Comparison of ENCODE assay signal across 19 cellular contexts in the genomic region with DNA sequence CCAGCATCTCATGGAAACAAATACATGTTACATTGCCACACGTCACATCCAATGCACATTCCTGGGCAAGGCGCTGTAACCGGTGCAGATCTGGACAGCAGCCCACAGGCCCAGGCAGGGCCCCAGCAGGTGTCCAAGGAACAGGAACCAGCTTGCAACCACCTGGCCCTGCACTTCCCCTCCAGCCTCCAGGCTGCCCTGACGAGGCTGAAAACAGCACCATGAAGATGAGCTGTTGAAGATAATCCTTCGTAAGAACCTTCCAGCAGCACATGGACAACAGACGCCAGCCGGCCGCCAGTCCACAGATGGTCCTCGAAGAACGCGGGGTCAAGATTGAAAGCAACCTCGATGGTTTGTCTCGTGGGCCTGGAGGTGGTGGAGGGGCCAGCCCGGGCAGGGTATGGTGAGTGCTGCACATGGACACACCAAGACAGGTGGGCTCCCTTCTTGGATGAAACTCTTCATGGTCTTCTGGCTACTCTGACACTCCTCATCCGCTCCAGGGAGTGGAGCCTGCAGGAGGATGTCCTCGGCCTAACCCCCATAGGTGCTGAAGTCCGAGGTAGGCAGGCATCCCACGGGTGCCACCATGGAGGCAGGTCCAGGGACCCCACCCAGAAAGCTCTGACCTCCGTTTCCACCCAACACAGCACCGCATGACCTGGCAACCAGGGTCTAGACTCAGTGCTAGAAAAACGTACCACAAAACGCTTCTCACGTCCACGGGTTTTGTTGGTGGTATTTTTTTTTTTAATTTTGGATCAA. TPM values are rescaled to one million over a fixed set of nuclear protein-coding genes. Genes with fewer than 3 reads are reported as not detected.
DNase-seq lines count a peak whose midpoint lies in the region; ATAC-seq and TF ChIP-seq lines count a peak whose summit lies in the region.
"Had no signal": no experiment of that assay in that cellular context is flagged by ENCODE, and none has a peak within 500 bp of the region (broad histone marks: within the 10 kb centered on the region; RNA-seq: fewer than 3 reads in every experiment).

No MANE protein-coding gene starts in this region.

- peaks cover 0 to 58% (median 16%) of the 10 kb centered on the region in 6 donors for H3K36me3 ChIP-seq in spleen

- peak; percentile 26 for DNase-seq in left ventricle myocardium superior
- peak; percentile 68 for DNase-seq in spleen
- no peak for DNase-seq in C1 segment of cervical spinal cord (lab: John Stamatoyannopoulos, UW)
- DNase-seq in GOT3 (lab: John Stamatoyannopoulos, UW), result no peak
- DNase-seq: AML-193, amygdala, cortex of kidney, hippocampal formation, naive B cell, NCI-H1694, NCI-H510A had no signal

- peak; percentile 9; the same call in 1 of the 2 replicates for TF ChIP-seq RAD21 in Ishikawa (IDR thresholded peaks at IDR 0.05; ENCODE audit: low read depth)

- 67 to 78% (median 74%) methylated on average over 24 of the region's 24 CpGs for WGBS in spleen, 5 donors

- no peak for ATAC-seq in left ventricle myocardium superior
- no peak for ATAC-seq in HG02763 (IDR thresholded peaks at IDR 0.05; ENCODE audit: unreplicated experiment)
- ATAC-seq: activated T-helper 17 cell treated with anti-CD3 and anti-CD28 coated beads, Interleukin-2, amount 50 U/mL, for 72 hours; left lobe of liver; SK-N-SH treated with all-trans-retinoic acid at 6 μM for 48 hours had no signal

- H3K27ac ChIP-seq in angular gyrus (ENCODE audit: low read depth, low read length), result peak overlapping the region; percentile 90
- no peak overlapping the region for H3K27ac ChIP-seq in spleen
- H3K27ac ChIP-seq: HL-60 had no signal

- H3K9me3 ChIP-seq in spleen, result no peaks in the 10 kb centered on the region

- H3K4me3 ChIP-seq in spleen, result no peak overlapping the region

- intact Hi-C loops in left ventricle myocardium superior (cut with micrococcal nuclease), result no loop called here
- intact Hi-C loops in spleen (cut with DNase I; ENCODE audit: low total_unique reads), result no loop called here

- no peaks in the 10 kb centered on the region for H3K4me1 ChIP-seq in spleen

- TF ChIP-seq POLR2A in spleen (IDR thresholded peaks at IDR 0.05), result no peak

- TF ChIP-seq CTCF in spleen (IDR thresholded peaks at IDR 0.05 in 8 of 11, conservative IDR thresholded peaks at IDR 0.05 in 3 of 11), result no peak

- no peak for TF ChIP-seq EP300 in Ishikawa (IDR thresholded peaks at IDR 0.05; ENCODE audit: borderline replicate concordance)

- no peaks in the 10 kb centered on the region for H3K27me3 ChIP-seq in spleen (replicated peaks in 1 of 7)

TF ChIP-seq in Ishikawa, 13 proteins besides CTCF, POLR2A, EP300 and RAD21:
- TF ChIP-seq, protein P1, sequence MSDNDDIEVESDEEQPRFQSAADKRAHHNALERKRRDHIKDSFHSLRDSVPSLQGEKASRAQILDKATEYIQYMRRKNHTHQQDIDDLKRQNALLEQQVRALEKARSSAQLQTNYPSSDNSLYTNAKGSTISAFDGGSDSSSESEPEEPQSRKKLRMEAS (IDR thresholded peaks at IDR 0.05), result peak; percentile 24; the same call in 1 of the 2 replicates
- TF ChIP-seq YY1 (IDR thresholded peaks at IDR 0.05; ENCODE audit: low read depth) (no peak), TAF1 (IDR thresholded peaks at IDR 0.05; ENCODE audit: low read depth) (no peak), TCF12 (IDR thresholded peaks at IDR 0.05; ENCODE audit: low read depth) (peak; percentile 49; the same call in 1 of the 2 replicates), TEAD4 (IDR thresholded peaks at IDR 0.05) (peak; percentile 63), NFIC (IDR thresholded peaks at IDR 0.05) (peak; percentile 28; the same call in 1 of the 2 replicates), ZBTB7A (IDR thresholded peaks at IDR 0.05; ENCODE audit: low read depth) (no peak), CREB1 (IDR thresholded peaks at IDR 0.05; ENCODE audit: low read depth) (no peak), FOXM1 (IDR thresholded peaks at IDR 0.05; ENCODE audit: borderline replicate concordance, low read depth) (no peak), EGR1 (IDR thresholded peaks at IDR 0.05) (no peak), CEBPB (IDR thresholded peaks at IDR 0.05) (no peak)
- TF ChIP-seq, protein P2, sequence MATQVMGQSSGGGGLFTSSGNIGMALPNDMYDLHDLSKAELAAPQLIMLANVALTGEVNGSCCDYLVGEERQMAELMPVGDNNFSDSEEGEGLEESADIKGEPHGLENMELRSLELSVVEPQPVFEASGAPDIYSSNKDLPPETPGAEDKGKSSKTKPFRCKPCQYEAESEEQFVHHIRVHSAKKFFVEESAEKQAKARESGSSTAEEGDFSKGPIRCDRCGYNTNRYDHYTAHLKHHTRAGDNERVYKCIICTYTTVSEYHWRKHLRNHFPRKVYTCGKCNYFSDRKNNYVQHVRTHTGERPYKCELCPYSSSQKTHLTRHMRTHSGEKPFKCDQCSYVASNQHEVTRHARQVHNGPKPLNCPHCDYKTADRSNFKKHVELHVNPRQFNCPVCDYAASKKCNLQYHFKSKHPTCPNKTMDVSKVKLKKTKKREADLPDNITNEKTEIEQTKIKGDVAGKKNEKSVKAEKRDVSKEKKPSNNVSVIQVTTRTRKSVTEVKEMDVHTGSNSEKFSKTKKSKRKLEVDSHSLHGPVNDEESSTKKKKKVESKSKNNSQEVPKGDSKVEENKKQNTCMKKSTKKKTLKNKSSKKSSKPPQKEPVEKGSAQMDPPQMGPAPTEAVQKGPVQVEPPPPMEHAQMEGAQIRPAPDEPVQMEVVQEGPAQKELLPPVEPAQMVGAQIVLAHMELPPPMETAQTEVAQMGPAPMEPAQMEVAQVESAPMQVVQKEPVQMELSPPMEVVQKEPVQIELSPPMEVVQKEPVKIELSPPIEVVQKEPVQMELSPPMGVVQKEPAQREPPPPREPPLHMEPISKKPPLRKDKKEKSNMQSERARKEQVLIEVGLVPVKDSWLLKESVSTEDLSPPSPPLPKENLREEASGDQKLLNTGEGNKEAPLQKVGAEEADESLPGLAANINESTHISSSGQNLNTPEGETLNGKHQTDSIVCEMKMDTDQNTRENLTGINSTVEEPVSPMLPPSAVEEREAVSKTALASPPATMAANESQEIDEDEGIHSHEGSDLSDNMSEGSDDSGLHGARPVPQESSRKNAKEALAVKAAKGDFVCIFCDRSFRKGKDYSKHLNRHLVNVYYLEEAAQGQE (IDR thresholded peaks at IDR 0.05; ENCODE audit: low read depth), result no peak
- TF ChIP-seq, protein P3, sequence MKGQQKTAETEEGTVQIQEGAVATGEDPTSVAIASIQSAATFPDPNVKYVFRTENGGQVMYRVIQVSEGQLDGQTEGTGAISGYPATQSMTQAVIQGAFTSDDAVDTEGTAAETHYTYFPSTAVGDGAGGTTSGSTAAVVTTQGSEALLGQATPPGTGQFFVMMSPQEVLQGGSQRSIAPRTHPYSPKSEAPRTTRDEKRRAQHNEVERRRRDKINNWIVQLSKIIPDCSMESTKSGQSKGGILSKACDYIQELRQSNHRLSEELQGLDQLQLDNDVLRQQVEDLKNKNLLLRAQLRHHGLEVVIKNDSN (IDR thresholded peaks at IDR 0.05), result no peak

RNA-seq across cellular contexts. Expression of gene PDGFA, which starts 22.9 kb away (rescaled TPM):
- total RNA-seq in left ventricle myocardium superior (32.7 TPM), spleen (10 to 100 TPM; 16.1 to 49.5 (median 24.5) TPM)
- polyA plus RNA-seq in spleen, result 10 to 100 TPM in 1 of 3 donors, 1 to 10 TPM in 2; 6.1 to 16.8 (median 9.9) TPM
- total RNA-seq: OCI-LY7 had no signal

Comparison
In these comparisons a context has a peak if more than half of its experiments do, and no peak if none do; other contexts are left out.
1. DNase-seq: peak in left ventricle myocardium superior (single experiment) and spleen (single experiment); none in C1 segment of cervical spinal cord (0 of 14) and GOT3 (single experiment).